In genomic region chr21:37176716-37177115, GRCh38 we compare ENCODE assay signal across 16 cellular contexts.
DNase-seq lines count a peak whose midpoint lies in the region; ATAC-seq and TF ChIP-seq lines count a peak whose summit lies in the region.
"Had no signal": no experiment of that assay in that cellular context is flagged by ENCODE, and none has a peak within 500 bp of the region (broad histone marks: within the 10 kb centered on the region; RNA-seq: fewer than 3 reads in every experiment).

No MANE protein-coding gene starts in this region.

- H3K27me3 ChIP-seq in GM23338 (ENCODE audit: insufficient read depth): no peaks in the 10 kb centered on the region
- no peaks in the 10 kb centered on the region for H3K27me3 ChIP-seq in PC-3 (ENCODE audit: low read length)

- H3K9me3 Mint-ChIP-seq in GM23338 (no peaks in the 10 kb centered on the region), progenitor cell of endocrine pancreas (ENCODE audit: low read depth) (peaks cover 4% of the 10 kb centered on the region)
- H3K9me3 Mint-ChIP-seq: activated CD4-positive, alpha-beta memory T cell treated with anti-CD3 and anti-CD28 coated beads, Interleukin-2, amount 10 ng/mL, durations not matched to agents 7 days and 5 days; effector memory CD8-positive, alpha-beta T cell had no signal

- H2AFZ ChIP-seq in GM23338 (no peak overlapping the region), PC-3 (ENCODE audit: low read length) (no peak overlapping the region)

- H3K4me2 ChIP-seq in GM23338: no peak overlapping the region
- H3K4me2 ChIP-seq in PC-3 (ENCODE audit: low read length): no peak overlapping the region

- H3K4me1 Mint-ChIP-seq in GM23338 (no peaks in the 10 kb centered on the region; the same call in 2 of the 3 replicates), progenitor cell of endocrine pancreas (ENCODE audit: low read depth) (peaks cover 3% of the 10 kb centered on the region)
- H3K4me1 Mint-ChIP-seq: activated CD4-positive, alpha-beta memory T cell treated with anti-CD3 and anti-CD28 coated beads, Interleukin-2, amount 10 ng/mL, durations not matched to agents 7 days and 5 days had no signal

- H3F3A ChIP-seq in GM23338 (replicated peaks; ENCODE audit: low read depth) (no peaks in the 10 kb centered on the region), PC-3 (ENCODE audit: low read length, unreplicated experiment) (no peaks in the 10 kb centered on the region)

- no peaks in the 10 kb centered on the region for H3K9me3 ChIP-seq in PC-3 (ENCODE audit: low read length)
- H3K9me3 ChIP-seq: Caco-2 had no signal

- H3K9ac ChIP-seq in PC-3 (ENCODE audit: low read length): no peak overlapping the region

- H3K9me2 ChIP-seq in GM23338 (ENCODE audit: insufficient read depth) (no peaks in the 10 kb centered on the region), PC-3 (replicated peaks; ENCODE audit: low read length) (no peaks in the 10 kb centered on the region)

- H3K36me3 ChIP-seq in GM23338 (ENCODE audit: insufficient read depth) (no peaks in the 10 kb centered on the region), PC-3 (ENCODE audit: low read depth, low read length) (peaks cover 53% of the 10 kb centered on the region)

- H4K20me1 ChIP-seq in GM23338 (replicated peaks; ENCODE audit: insufficient read depth) (no peaks in the 10 kb centered on the region), PC-3 (ENCODE audit: low read length) (no peaks in the 10 kb centered on the region)

- H3K79me2 ChIP-seq in GM23338 (replicated peaks; ENCODE audit: insufficient read depth) (no peaks in the 10 kb centered on the region), PC-3 (ENCODE audit: low read length) (no peaks in the 10 kb centered on the region)

- DNase-seq in GM23338 (ENCODE audit: low spot score): peak; percentile 20
- DNase-seq in PC-3: peak; percentile 76
- peak; percentile 22 for DNase-seq in fibroblast of mammary gland (ENCODE audit: low read depth)
- no peak for DNase-seq in progenitor cell of endocrine pancreas (ENCODE audit: low spot score, unreplicated experiment)
- DNase-seq in pons (ENCODE audit: low spot score): no peak
- no peak for DNase-seq in SHP77 treated with DMSO at 0.1 percent for 48 hours (lab: John Stamatoyannopoulos, UW)
- DNase-seq in stimulated activated CD4-positive, alpha-beta T cell treated with anti-CD3 and anti-CD28 coated beads, Interleukin-12 subunit alpha, Interleukin-12 subunit beta, amount 100 ng/mL, for 4 hours: no peak
- DNase-seq in mesenteric fat pad (ENCODE audit: low spot score): no peak
- DNase-seq: activated CD4-positive, alpha-beta memory T cell treated with anti-CD3 and anti-CD28 coated beads, Interleukin-2, amount 10 ng/mL, durations not matched to agents 7 days and 5 days; effector memory CD8-positive, alpha-beta T cell; GDM1; MM.1S; NCI-H187; substantia nigra had no signal

- no peak overlapping the region for H3K27ac Mint-ChIP-seq in GM23338
- peak overlapping the region; percentile 27 for H3K27ac Mint-ChIP-seq in progenitor cell of endocrine pancreas
- H3K27ac Mint-ChIP-seq: activated CD4-positive, alpha-beta memory T cell treated with anti-CD3 and anti-CD28 coated beads, Interleukin-2, amount 10 ng/mL, durations not matched to agents 7 days and 5 days; effector memory CD8-positive, alpha-beta T cell had no signal

- no peak overlapping the region for H3K4me3 Mint-ChIP-seq in GM23338
- no peak overlapping the region for H3K4me3 Mint-ChIP-seq in progenitor cell of endocrine pancreas (ENCODE audit: low read depth)
- H3K4me3 Mint-ChIP-seq: activated CD4-positive, alpha-beta memory T cell treated with anti-CD3 and anti-CD28 coated beads, Interleukin-2, amount 10 ng/mL, durations not matched to agents 7 days and 5 days; effector memory CD8-positive, alpha-beta T cell had no signal

- intact Hi-C loops in PC-3 (cut with micrococcal nuclease): no loop called here

- POLR2A ChIA-PET in PC-3 (lab: Charles Lee; ENCODE audit: unreplicated experiment): no interaction called here

- no peak for TF ChIP-seq CTCF in GM23338 (conservative IDR thresholded peaks at IDR 0.05; ENCODE audit: low read depth in 2 of 2)
- no peak for TF ChIP-seq CTCF in PC-3 (conservative IDR thresholded peaks at IDR 0.05; ENCODE audit: low read depth, low read length)
- no peak for TF ChIP-seq CTCF in fibroblast of mammary gland (conservative IDR thresholded peaks at IDR 0.05; ENCODE audit: control insufficient read depth, insufficient read depth, low read depth, low read length)
- no peak for TF ChIP-seq CTCF in progenitor cell of endocrine pancreas (IDR thresholded peaks at IDR 0.05; ENCODE audit: unreplicated experiment)

- no TSS peak for BruUV-seq in PC-3 (replicated peaks; lab: Mats Ljungman, UMichigan)

- H3K27me3 Mint-ChIP-seq in GM23338 (ENCODE audit: insufficient read depth, low read depth, poor library complexity): no peaks in the 10 kb centered on the region
- no peaks in the 10 kb centered on the region for H3K27me3 Mint-ChIP-seq in progenitor cell of endocrine pancreas
- H3K27me3 Mint-ChIP-seq: activated CD4-positive, alpha-beta memory T cell treated with anti-CD3 and anti-CD28 coated beads, Interleukin-2, amount 10 ng/mL, durations not matched to agents 7 days and 5 days; effector memory CD8-positive, alpha-beta T cell had no signal

- H3K27ac ChIP-seq in GM23338 (ENCODE audit: low read depth): no peak overlapping the region
- H3K27ac ChIP-seq in PC-3 (ENCODE audit: low read length): 0 out of 2 replicates have a peak overlapping the region, but pooled peaks have one; percentile 21

- peaks cover 11% of the 10 kb centered on the region for H3K36me3 Mint-ChIP-seq in GM23338 (ENCODE audit: low read depth)
- H3K36me3 Mint-ChIP-seq in progenitor cell of endocrine pancreas (ENCODE audit: insufficient read depth): peaks cover 34% of the 10 kb centered on the region

- H3K4me3 ChIP-seq in GM23338 (no peak overlapping the region), PC-3 (ENCODE audit: low read length) (no peak overlapping the region), fibroblast of mammary gland (ENCODE audit: control insufficient read depth, low read depth, low read length) (no peak overlapping the region)
- H3K4me3 ChIP-seq: lung had no signal

- ATAC-seq in GM23338 (peak; percentile 53), PC-3 (peak; percentile 25)
- ATAC-seq: effector memory CD8-positive, alpha-beta T cell had no signal

- H3K4me1 ChIP-seq in GM23338 (ENCODE audit: insufficient read depth) (no peaks in the 10 kb centered on the region), PC-3 (ENCODE audit: insufficient read depth, low read length) (peaks cover 11% of the 10 kb centered on the region)
- H3K4me1 ChIP-seq: Caco-2 had no signal

- CTCF ChIA-PET in PC-3 (lab: Charles Lee): no interaction called here

TF ChIP-seq in GM23338, 12 proteins besides CTCF, POLR2A, EP300 and RAD21:
- TF ChIP-seq STAT1 (IDR thresholded peaks at IDR 0.05; ENCODE audit: unreplicated experiment): no peak
- no peak for TF ChIP-seq REST (IDR thresholded peaks at IDR 0.05; ENCODE audit: unreplicated experiment)
- no peak for TF ChIP-seq ZNF331 (CRISPR knock-in tag; IDR thresholded peaks at IDR 0.05; ENCODE audit: low read depth)
- TF ChIP-seq, protein P1, sequence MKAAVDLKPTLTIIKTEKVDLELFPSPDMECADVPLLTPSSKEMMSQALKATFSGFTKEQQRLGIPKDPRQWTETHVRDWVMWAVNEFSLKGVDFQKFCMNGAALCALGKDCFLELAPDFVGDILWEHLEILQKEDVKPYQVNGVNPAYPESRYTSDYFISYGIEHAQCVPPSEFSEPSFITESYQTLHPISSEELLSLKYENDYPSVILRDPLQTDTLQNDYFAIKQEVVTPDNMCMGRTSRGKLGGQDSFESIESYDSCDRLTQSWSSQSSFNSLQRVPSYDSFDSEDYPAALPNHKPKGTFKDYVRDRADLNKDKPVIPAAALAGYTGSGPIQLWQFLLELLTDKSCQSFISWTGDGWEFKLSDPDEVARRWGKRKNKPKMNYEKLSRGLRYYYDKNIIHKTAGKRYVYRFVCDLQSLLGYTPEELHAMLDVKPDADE (IDR thresholded peaks at IDR 0.05): no peak

Comparison
In these comparisons a context has a peak if more than half of its experiments do, and no peak if none do; other contexts are left out.
1. DNase-seq: peak in GM23338 (single experiment), PC-3 (single experiment) and fibroblast of mammary gland (single experiment); none in progenitor cell of endocrine pancreas (single experiment), pons (single experiment), SHP77 treated with DMSO at 0.1 percent for 48 hours (single experiment), stimulated activated CD4-positive, alpha-beta T cell treated with anti-CD3 and anti-CD28 coated beads, Interleukin-12 subunit alpha, Interleukin-12 subunit beta, amount 100 ng/mL, for 4 hours (single experiment) and mesenteric fat pad (single experiment).